Comparison of ENCODE assay signal across 32 cellular contexts in the genomic region with DNA sequence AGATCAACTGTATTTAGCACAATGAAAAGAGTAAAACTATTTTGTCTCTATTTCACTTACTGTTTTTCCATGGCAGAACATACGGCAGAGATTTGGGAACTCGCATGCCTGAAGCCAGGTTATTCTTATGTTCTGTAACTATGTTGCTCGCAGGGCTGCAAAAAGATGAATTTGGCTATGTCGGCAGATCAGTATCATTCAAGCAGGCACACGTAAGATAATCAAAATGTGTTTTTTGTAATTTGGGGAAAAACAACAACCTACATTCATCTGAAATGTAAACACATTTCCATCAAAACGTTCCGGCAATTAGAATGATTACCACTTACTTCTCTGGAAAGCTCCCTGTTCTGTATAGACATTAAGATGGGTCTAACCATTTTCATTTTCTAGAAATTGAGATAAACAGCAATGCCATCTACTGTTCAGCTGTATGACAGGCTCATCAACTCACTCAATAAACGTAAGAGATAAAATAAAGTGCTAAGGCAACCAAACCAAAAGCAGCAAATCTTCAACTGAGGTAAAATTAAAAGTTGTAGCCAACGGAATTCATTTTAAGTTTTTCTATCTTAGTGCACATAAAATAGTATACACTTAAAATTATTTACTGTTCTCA. TPM values are rescaled to one million over a fixed set of nuclear protein-coding genes. Genes with fewer than 3 reads are reported as not detected.
DNase-seq lines count a peak whose midpoint lies in the region; ATAC-seq and TF ChIP-seq lines count a peak whose summit lies in the region.
"Had no signal": no experiment of that assay in that cellular context is flagged by ENCODE, and none has a peak within 500 bp of the region (broad histone marks: within the 10 kb centered on the region; RNA-seq: fewer than 3 reads in every experiment).

No MANE protein-coding gene starts in this region.

- H3K9me3 Mint-ChIP-seq in immature natural killer cell = no peaks in the 10 kb centered on the region
- H3K9me3 Mint-ChIP-seq in nephron progenitor cell = no peaks in the 10 kb centered on the region
- H3K9me3 Mint-ChIP-seq: activated CD4-positive, alpha-beta T cell treated with anti-CD3 and anti-CD28 coated beads, Interleukin-2, amount 10 ng/mL, durations not matched to agents 24 days and 14 days had no signal

- no peak overlapping the region for H3K27ac Mint-ChIP-seq in immature natural killer cell
- H3K27ac Mint-ChIP-seq in nephron progenitor cell = no peak overlapping the region
- H3K27ac Mint-ChIP-seq: activated CD4-positive, alpha-beta T cell treated with anti-CD3 and anti-CD28 coated beads, Interleukin-2, amount 10 ng/mL, durations not matched to agents 24 days and 14 days; activated naive CD8-positive, alpha-beta T cell had no signal

- no peaks in the 10 kb centered on the region for H3K36me3 ChIP-seq in RWPE2 (ENCODE audit: low read depth)
- H3K36me3 ChIP-seq: BE2C, neutrophil, SJSA1, tibial nerve had no signal

- peaks cover 11% of the 10 kb centered on the region for H3K27me3 ChIP-seq in RWPE2 (ENCODE audit: insufficient read depth, poor library complexity, severe bottlenecking)
- H3K27me3 ChIP-seq: neutrophil, tibial nerve had no signal

- no peak overlapping the region for H3K27ac ChIP-seq in RWPE2 (ENCODE audit: poor library complexity, severe bottlenecking)
- H3K27ac ChIP-seq: coronary artery, neutrophil, psoas muscle, SJSA1, tibial nerve had no signal

- H3K4me3 Mint-ChIP-seq in immature natural killer cell (no peak overlapping the region), nephron progenitor cell (no peak overlapping the region)
- H3K4me3 Mint-ChIP-seq: activated CD4-positive, alpha-beta T cell treated with anti-CD3 and anti-CD28 coated beads, Interleukin-2, amount 10 ng/mL, durations not matched to agents 24 days and 14 days; activated naive CD8-positive, alpha-beta T cell had no signal

- peak; percentile 55; the same call in 2 of the 3 replicates for ATAC-seq in RWPE2 (ENCODE audit: low read depth)
- no peak for ATAC-seq in GM21737 (IDR thresholded peaks at IDR 0.05; ENCODE audit: unreplicated experiment)
- ATAC-seq: HCT116, psoas muscle, sciatic nerve had no signal

- H3K4me1 Mint-ChIP-seq in immature natural killer cell (no peaks in the 10 kb centered on the region), nephron progenitor cell (no peaks in the 10 kb centered on the region)

- DNase-seq in Ammon's horn (ENCODE audit: low spot score) = peak; percentile 36
- DNase-seq in LNCaP clone FGC (ENCODE audit: low read depth) = no peak
- no peak for DNase-seq in RWPE2 (ENCODE audit: low spot score)
- DNase-seq in medulla oblongata (ENCODE audit: extremely low spot score) = peak; percentile 21
- DNase-seq in SK-N-DZ (ENCODE audit: low spot score) = no peak
- no peak for DNase-seq in immature natural killer cell
- no peak for DNase-seq in nephron progenitor cell
- DNase-seq: ACHN; activated CD4-positive, alpha-beta T cell treated with anti-CD3 and anti-CD28 coated beads, Interleukin-2, amount 10 ng/mL, durations not matched to agents 24 days and 14 days; activated CD8-positive, alpha-beta memory T cell treated with anti-CD3 and anti-CD28 coated beads for 24 hours; activated effector memory CD4-positive, alpha-beta T cell treated with Interleukin-2 at 50 U/mL for 16 hours; activated T-cell treated with anti-CD3 and anti-CD28 coated beads for 4 hours; aorta; BE2C; DMS 273 treated with DMSO at 0.1 percent for 48 hours; effector memory CD4-positive, alpha-beta T cell; EL; kidney; NCI-H1417 treated with DMSO at 0.1 percent for 48 hours; NCI-H2081 treated with DMSO at 0.1 percent for 48 hours; NCI-H345; NCI-H69; psoas muscle; stimulated activated CD4-positive, alpha-beta T cell treated with anti-CD3 and anti-CD28 coated beads, Interleukin-4, amount 100 ng/mL, for 1 hour had no signal

- H3K9me3 ChIP-seq in RWPE2 (ENCODE audit: severe bottlenecking) = no peaks in the 10 kb centered on the region
- H3K9me3 ChIP-seq: BE2C, neutrophil, psoas muscle, SJSA1, tibial nerve had no signal

- H3K27me3 Mint-ChIP-seq in immature natural killer cell (ENCODE audit: low read depth in 3 of 3) (peaks cover 4 to 8% (median 5%) of the 10 kb centered on the region in 3 donors), nephron progenitor cell (ENCODE audit: low read depth, poor library complexity) (peaks cover 26% of the 10 kb centered on the region)

- TF ChIP-seq CTCF in LNCaP clone FGC (IDR thresholded peaks at IDR 0.05; ENCODE audit: control insufficient read depth, extremely low read depth, insufficient read depth) = peak; percentile 42; the same call in 1 of the 2 replicates
- peak; percentile 37 for TF ChIP-seq CTCF in RWPE2 (IDR thresholded peaks at IDR 0.05; ENCODE audit: poor library complexity, severe bottlenecking)
- TF ChIP-seq CTCF in nephron progenitor cell (IDR thresholded peaks at IDR 0.05) = no peak

- H3K4me3 ChIP-seq in LNCaP clone FGC (ENCODE audit: low read depth, low read length) (no peak overlapping the region), RWPE2 (ENCODE audit: severe bottlenecking) (no peak overlapping the region)
- H3K4me3 ChIP-seq: coronary artery, psoas muscle, SJSA1, tibial nerve had no signal

- peaks cover 0 to 11% (median 0%) of the 10 kb centered on the region in 3 donors for H3K36me3 Mint-ChIP-seq in immature natural killer cell
- no peaks in the 10 kb centered on the region for H3K36me3 Mint-ChIP-seq in nephron progenitor cell (ENCODE audit: low read depth)
- H3K36me3 Mint-ChIP-seq: activated naive CD8-positive, alpha-beta T cell had no signal

- H3K4me1 ChIP-seq in RWPE2 (ENCODE audit: insufficient read depth, poor library complexity, severe bottlenecking) = no peaks in the 10 kb centered on the region
- H3K4me1 ChIP-seq: BE2C, SJSA1 had no signal

RNA-seq across cellular contexts. Expression of a gene that starts 13.0 kb away (rescaled TPM):
- 182 and 238 TPM in 2 replicates for polyA plus RNA-seq in SK-N-DZ (2014; cell fraction: cytosol; rRNA removed)
- 127 and 151 TPM in 2 replicates for polyA plus RNA-seq in SK-N-DZ (2014; cell fraction: nucleus; rRNA removed)
- polyA plus RNA-seq in immature natural killer cell = 10 to 100 TPM; 14.1 to 22.7 (median 16.6) TPM
- polyA plus RNA-seq: psoas muscle had no signal

RNA-seq across cellular contexts. Expression of a gene that starts 37.1 kb away (rescaled TPM):
- polyA plus RNA-seq in SK-N-DZ (2014; cell fraction: cytosol; rRNA removed) = not detected in 2 replicates
- polyA plus RNA-seq in SK-N-DZ (2014; cell fraction: nucleus; rRNA removed) = 0.06 TPM in 1 of 2 replicates, not detected in the other
- 100 to 1,000 TPM in 2 of 3 donors, 10 to 100 TPM in 1; 90.8 to 138 (median 137) TPM for polyA plus RNA-seq in immature natural killer cell

RNA-seq across cellular contexts. Expression of a gene that starts 41.4 kb away (rescaled TPM):
- 0.05 TPM in 1 of 2 replicates, not detected in the other for polyA plus RNA-seq in SK-N-DZ (2014; cell fraction: cytosol; rRNA removed)
- 0.05 and 0.12 TPM in 2 replicates for polyA plus RNA-seq in SK-N-DZ (2014; cell fraction: nucleus; rRNA removed)
- 100 to 1,000 TPM in 1 of 3 donors, 10 to 100 TPM in 2; 26.2 to 119 (median 65.5) TPM for polyA plus RNA-seq in immature natural killer cell

Comparison
In these comparisons a context has a peak if more than half of its experiments do, and no peak if none do; other contexts are left out.
1. DNase-seq: peak in Ammon's horn (single experiment) and medulla oblongata (single experiment); none in LNCaP clone FGC (single experiment), RWPE2 (single experiment), SK-N-DZ (single experiment), immature natural killer cell (0 of 3) and nephron progenitor cell (single experiment).